12 cellular contexts compared by ENCODE assay signal in the genomic region with DNA sequence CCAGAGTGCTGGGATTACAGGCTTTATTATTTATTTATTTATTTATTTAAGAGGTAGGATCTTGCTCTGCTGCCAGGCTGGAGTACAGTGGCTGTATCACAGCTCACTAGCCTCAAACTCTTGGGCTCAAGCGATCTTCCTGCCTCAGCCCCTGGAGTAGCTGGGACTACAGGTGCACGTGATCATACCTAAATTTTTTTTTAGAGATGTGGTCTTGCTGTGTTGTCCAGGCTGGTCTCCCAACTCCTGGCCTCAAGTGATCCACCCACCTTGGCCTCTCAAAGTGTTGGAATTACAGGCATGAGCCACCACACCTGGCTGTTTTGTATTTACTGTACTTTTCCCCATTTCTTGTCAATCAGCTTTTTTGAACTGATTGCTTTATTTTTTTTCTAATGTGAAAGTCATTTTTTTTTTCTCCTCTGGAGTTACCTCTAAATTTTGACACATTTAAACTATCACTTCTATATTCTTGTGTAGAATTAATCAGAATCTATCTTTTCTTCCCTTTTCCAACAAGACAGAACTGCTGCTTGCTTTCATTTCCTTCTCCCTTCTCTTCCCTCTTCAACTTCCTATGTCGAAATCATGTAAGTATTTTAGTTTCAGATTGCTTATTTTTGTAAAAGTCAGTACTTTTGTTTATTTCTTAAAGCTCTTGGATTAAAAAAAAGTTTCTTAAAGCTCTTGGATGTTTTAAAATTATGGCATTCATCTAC. TPM values are rescaled to one million over a fixed set of nuclear protein-coding genes. Genes with fewer than 3 reads are reported as not detected.
A peak's percentile ranks its signal among the peaks of the same experiment; 100 is the strongest.
DNase-seq lines count a peak whose midpoint lies in the region; ATAC-seq, FAIRE-seq and TF ChIP-seq lines count a peak whose summit lies in the region.
"Had no signal": no experiment of that assay in that cellular context is flagged by ENCODE, and none has a peak within 500 bp of the region (broad histone marks: within the 10 kb centered on the region; RNA-seq: fewer than 3 reads in every experiment).

No MANE protein-coding gene starts in this region.

- H3K36me3 Mint-ChIP-seq in activated T-cell treated with anti-CD3 and anti-CD28 coated beads, Interleukin-2, amount 50 U/mL, for 24 hours (ENCODE audit: low read depth), result peaks cover 57% of the 10 kb centered on the region
- no peaks in the 10 kb centered on the region for H3K36me3 Mint-ChIP-seq in activated T-cell treated with anti-CD3 and anti-CD28 coated beads, Interleukin-2, amount 50 U/mL, for 4 hours (ENCODE audit: insufficient read depth)
- H3K36me3 Mint-ChIP-seq in activated B cell treated with CpG ODN at 0.5 μM for 24 hours (ENCODE audit: low read depth), result peaks cover 9% of the 10 kb centered on the region

- H3K9me3 Mint-ChIP-seq in activated T-cell treated with anti-CD3 and anti-CD28 coated beads, Interleukin-2, amount 50 U/mL, for 24 hours, result no peaks in the 10 kb centered on the region
- H3K9me3 Mint-ChIP-seq in activated T-cell treated with anti-CD3 and anti-CD28 coated beads, Interleukin-2, amount 50 U/mL, for 4 hours, result no peaks in the 10 kb centered on the region
- no peaks in the 10 kb centered on the region for H3K9me3 Mint-ChIP-seq in activated B cell treated with CpG ODN at 0.5 μM for 24 hours

- H3K36me3 ChIP-seq in keratinocyte (ENCODE audit: control insufficient read depth in 2 of 2, extremely low read depth in 1 of 2, insufficient read depth in 2 of 2, low read length in 2 of 2) (peaks cover 6 to 12% of the 10 kb centered on the region in 2 experiments), thoracic aorta (no peaks in the 10 kb centered on the region)

- FAIRE-seq in keratinocyte (lab: Jason Lieb, UNC), result no peak
- FAIRE-seq: bronchial epithelial cell had no signal

- H3K4me3 ChIP-seq in keratinocyte (ENCODE audit: control insufficient read depth in 2 of 3, extremely low read depth in 1 of 3, insufficient read depth in 2 of 3, low read depth in 1 of 3, low read length in 3 of 3), result no peak overlapping the region
- H3K4me3 ChIP-seq in thoracic aorta, result peak overlapping the region; percentile 52
- H3K4me3 ChIP-seq: HAP-1, SJCRH30 had no signal

- H3K4me2 ChIP-seq in keratinocyte (ENCODE audit: control insufficient read depth, extremely low read depth, insufficient read depth, low read depth, low read length), result no peak overlapping the region

- H3K79me2 ChIP-seq in keratinocyte (ENCODE audit: control insufficient read depth, insufficient read depth, low read length), result peaks cover 98% of the 10 kb centered on the region

- CTCF ChIA-PET in activated B cell treated with CpG ODN at 0.5 μM for 24 hours (lab: Charles Lee), result interaction anchor here (0.7 to 2.1 kb wide), 2 partner anchors 9 to 184 kb away, joined by 3 to 9 read pairs; no protein-coding TSS in a partner anchor

- H3K4me1 Mint-ChIP-seq in activated T-cell treated with anti-CD3 and anti-CD28 coated beads, Interleukin-2, amount 50 U/mL, for 24 hours (ENCODE audit: low read depth), result peaks cover 79% of the 10 kb centered on the region
- peaks cover 75% of the 10 kb centered on the region for H3K4me1 Mint-ChIP-seq in activated T-cell treated with anti-CD3 and anti-CD28 coated beads, Interleukin-2, amount 50 U/mL, for 4 hours (ENCODE audit: low read depth)
- peaks cover 68% of the 10 kb centered on the region for H3K4me1 Mint-ChIP-seq in activated B cell treated with CpG ODN at 0.5 μM for 24 hours

- peak overlapping the region; percentile 2 for H3K4me3 Mint-ChIP-seq in activated T-cell treated with anti-CD3 and anti-CD28 coated beads, Interleukin-2, amount 50 U/mL, for 24 hours
- H3K4me3 Mint-ChIP-seq in activated T-cell treated with anti-CD3 and anti-CD28 coated beads, Interleukin-2, amount 50 U/mL, for 4 hours, result no peak overlapping the region
- peak overlapping the region; percentile 54 for H3K4me3 Mint-ChIP-seq in activated B cell treated with CpG ODN at 0.5 μM for 24 hours

- no peak overlapping the region for H2AFZ ChIP-seq in keratinocyte (ENCODE audit: control insufficient read depth, low read length)

- H3K9me3 ChIP-seq in keratinocyte (ENCODE audit: control insufficient read depth, low read depth, low read length) (no peaks in the 10 kb centered on the region), thoracic aorta (no peaks in the 10 kb centered on the region)
- H3K9me3 ChIP-seq: HAP-1, SJCRH30 had no signal

- TF ChIP-seq CTCF in activated B cell treated with CpG ODN at 0.5 μM for 24 hours (IDR thresholded peaks at IDR 0.05) (no peak), keratinocyte (optimal IDR thresholded peaks at IDR 0.05 in 1 of 3, IDR thresholded peaks at IDR 0.05 in 1 of 3, conservative IDR thresholded peaks at IDR 0.05 in 1 of 3; ENCODE audit: extremely low read depth in 1 of 3, insufficient read depth in 2 of 3, low read length in 3 of 3) (no peak), thoracic aorta (IDR thresholded peaks at IDR 0.05) (no peak)

- peaks cover 52% of the 10 kb centered on the region for H4K20me1 ChIP-seq in keratinocyte (ENCODE audit: control insufficient read depth, extremely low read depth, insufficient read depth, low read length)

- H3K27me3 Mint-ChIP-seq in activated T-cell treated with anti-CD3 and anti-CD28 coated beads, Interleukin-2, amount 50 U/mL, for 24 hours, result no peaks in the 10 kb centered on the region
- H3K27me3 Mint-ChIP-seq in activated T-cell treated with anti-CD3 and anti-CD28 coated beads, Interleukin-2, amount 50 U/mL, for 4 hours (ENCODE audit: low read depth), result no peaks in the 10 kb centered on the region
- no peaks in the 10 kb centered on the region for H3K27me3 Mint-ChIP-seq in activated B cell treated with CpG ODN at 0.5 μM for 24 hours

- no peak for DNase-seq in activated T-cell treated with anti-CD3 and anti-CD28 coated beads, Interleukin-2, amount 50 U/mL, for 24 hours
- DNase-seq in activated T-cell treated with anti-CD3 and anti-CD28 coated beads, Interleukin-2, amount 50 U/mL, for 4 hours, result no peak
- DNase-seq in activated B cell treated with CpG ODN at 0.5 μM for 24 hours, result no peak
- no peak for DNase-seq in keratinocyte (ENCODE audit: low read depth, low spot score)
- DNase-seq in thoracic aorta (ENCODE audit: low spot score), result no peak
- DNase-seq in posterior vena cava (ENCODE audit: low spot score), result no peak
- no peak for DNase-seq in NCI-H2029 treated with DMSO at 0.1 percent for 48 hours (lab: John Stamatoyannopoulos, UW)
- DNase-seq: SJCRH30; stimulated activated CD4-positive, alpha-beta T cell treated with anti-CD3 and anti-CD28 coated beads, Interleukin-15, amount 100 ng/mL, for 24 hours had no signal

- H3K4me1 ChIP-seq in keratinocyte (ENCODE audit: control insufficient read depth, extremely low read depth, insufficient read depth, low read length), result peaks cover 30% of the 10 kb centered on the region
- H3K4me1 ChIP-seq in thoracic aorta (ENCODE audit: control insufficient read depth in 1 of 2, low read depth in 2 of 2), result peaks cover 59 to 92% of the 10 kb centered on the region in 2 donors
- H3K4me1 ChIP-seq: SJCRH30 had no signal

- dilution Hi-C loops in keratinocyte (cut with MboI; ENCODE audit: extremely low pct_ligation_motif_present, low sequenced_read_pairs), result no loop called here

- no peaks in the 10 kb centered on the region for H3K27me3 ChIP-seq in keratinocyte (ENCODE audit: control insufficient read depth, extremely low read depth, insufficient read depth, low read length)
- no peaks in the 10 kb centered on the region for H3K27me3 ChIP-seq in thoracic aorta (replicated peaks; ENCODE audit: insufficient read depth)
- H3K27me3 ChIP-seq: SJCRH30 had no signal

- H3K27ac ChIP-seq in keratinocyte (ENCODE audit: control insufficient read depth, insufficient read depth, low read length) (peak overlapping the region; percentile 15), thoracic aorta (peak overlapping the region; percentile 37 to 50)
- H3K27ac ChIP-seq: SJCRH30 had no signal

- POLR2A ChIA-PET in activated B cell treated with CpG ODN at 0.5 μM for 24 hours (lab: Charles Lee), result interaction anchor here (1.2 kb wide), 1 partner anchor 9 kb away, joined by 4 read pairs; no protein-coding TSS in a partner anchor

- ATAC-seq in activated T-cell treated with anti-CD3 and anti-CD28 coated beads, Interleukin-2, amount 50 U/mL, for 4 hours, result no peak
- ATAC-seq in activated B cell treated with CpG ODN at 0.5 μM for 24 hours (ENCODE audit: low read depth) (no peak), thoracic aorta (ENCODE audit: insufficient number of reproducible peaks, low FRiP score, low read depth) (no peak), GM19324 (IDR thresholded peaks at IDR 0.05; ENCODE audit: low FRiP score, unreplicated experiment) (no peak)

- intact Hi-C loops in activated B cell treated with CpG ODN at 0.5 μM for 24 hours (cut with micrococcal nuclease), result no loop called here
- intact Hi-C loops in posterior vena cava (cut with DNase I), result no loop called here

- H3K9me1 ChIP-seq in keratinocyte (ENCODE audit: control insufficient read depth, extremely low read depth, insufficient read depth, low read length), result peaks cover 12% of the 10 kb centered on the region

- peak overlapping the region; percentile 79 for H3K27ac Mint-ChIP-seq in activated T-cell treated with anti-CD3 and anti-CD28 coated beads, Interleukin-2, amount 50 U/mL, for 24 hours
- H3K27ac Mint-ChIP-seq in activated B cell treated with CpG ODN at 0.5 μM for 24 hours, result peak overlapping the region; percentile 70

- H3K9ac ChIP-seq in keratinocyte (ENCODE audit: control insufficient read depth, extremely low read depth, insufficient read depth, low read length), result no peak overlapping the region

RNA-seq across cellular contexts. Expression of a gene that starts 12.0 kb away (rescaled TPM):
- 10 to 100 TPM; 32.9 to 37.3 (median 34.1) TPM for total RNA-seq in activated T-cell treated with anti-CD3 and anti-CD28 coated beads, Interleukin-2, amount 50 U/mL, for 4 hours
- 52.1 and 55.0 TPM in 2 replicates for total RNA-seq in activated B cell treated with CpG ODN at 0.5 μM for 24 hours
- polyA plus RNA-seq in keratinocyte, result 17.9 to 23.6 TPM (median 22.5 TPM) in 3 replicates
- polyA plus RNA-seq in keratinocyte (2011; ENCODE audit: low read depth), result 28.7 TPM
- 19.9 and 27.6 TPM in 2 replicates for polyA plus RNA-seq in keratinocyte (2011; cell fraction: cytosol; rRNA removed)
- 39.0 and 40.5 TPM in 2 replicates for polyA plus RNA-seq in keratinocyte (2011; cell fraction: nucleus; rRNA removed)
- 25.1 and 25.4 TPM in 2 replicates for polyA plus RNA-seq in keratinocyte (2012; ENCODE audit: low replicate concordance)
- 5.8 to 34.4 TPM (median 19.9 TPM) in 3 replicates for polyA minus RNA-seq in keratinocyte
- 13.6 TPM for polyA minus RNA-seq in keratinocyte (2011; cell fraction: cytosol; rRNA and poly(A)+ RNA removed)
- 8.5 and 17.2 TPM in 2 replicates for polyA minus RNA-seq in keratinocyte (2011; cell fraction: nucleus; rRNA and poly(A)+ RNA removed)
- 100 to 1,000 TPM in 1 of 2 donors, 10 to 100 TPM in 1; 58.3 to 113 TPM for total RNA-seq in thoracic aorta
- total RNA-seq in posterior vena cava, result 10 to 100 TPM; 27.0 to 31.5 TPM

RNA-seq across cellular contexts. Expression of a gene that starts 54.6 kb away (rescaled TPM):
- 10 to 100 TPM; 25.5 to 26.2 (median 25.6) TPM for total RNA-seq in activated T-cell treated with anti-CD3 and anti-CD28 coated beads, Interleukin-2, amount 50 U/mL, for 4 hours
- total RNA-seq in activated B cell treated with CpG ODN at 0.5 μM for 24 hours (33.5 and 39.7 TPM in 2 replicates), thoracic aorta (10 to 100 TPM; 35.2 to 42.1 TPM), posterior vena cava (10 to 100 TPM; 26.2 to 27.1 TPM)
- polyA plus RNA-seq in keratinocyte, result 15.1 to 17.2 TPM (median 17.1 TPM) in 3 replicates
- 3.3 TPM for polyA plus RNA-seq in keratinocyte (2011; ENCODE audit: low read depth)
- polyA plus RNA-seq in keratinocyte (2011; cell fraction: cytosol; rRNA removed), result 14.2 and 15.5 TPM in 2 replicates
- polyA plus RNA-seq in keratinocyte (2011; cell fraction: nucleus; rRNA removed), result 36.0 and 44.7 TPM in 2 replicates
- polyA plus RNA-seq in keratinocyte (2012; ENCODE audit: low replicate concordance), result 10.8 and 20.9 TPM in 2 replicates
- 33.8 to 60.2 TPM (median 36.5 TPM) in 3 replicates for polyA minus RNA-seq in keratinocyte
- polyA minus RNA-seq in keratinocyte (2011; cell fraction: cytosol; rRNA and poly(A)+ RNA removed), result 26.3 TPM
- 21.2 and 32.6 TPM in 2 replicates for polyA minus RNA-seq in keratinocyte (2011; cell fraction: nucleus; rRNA and poly(A)+ RNA removed)
